1 cellular context compared by ENCODE assay signal in the genomic region with DNA sequence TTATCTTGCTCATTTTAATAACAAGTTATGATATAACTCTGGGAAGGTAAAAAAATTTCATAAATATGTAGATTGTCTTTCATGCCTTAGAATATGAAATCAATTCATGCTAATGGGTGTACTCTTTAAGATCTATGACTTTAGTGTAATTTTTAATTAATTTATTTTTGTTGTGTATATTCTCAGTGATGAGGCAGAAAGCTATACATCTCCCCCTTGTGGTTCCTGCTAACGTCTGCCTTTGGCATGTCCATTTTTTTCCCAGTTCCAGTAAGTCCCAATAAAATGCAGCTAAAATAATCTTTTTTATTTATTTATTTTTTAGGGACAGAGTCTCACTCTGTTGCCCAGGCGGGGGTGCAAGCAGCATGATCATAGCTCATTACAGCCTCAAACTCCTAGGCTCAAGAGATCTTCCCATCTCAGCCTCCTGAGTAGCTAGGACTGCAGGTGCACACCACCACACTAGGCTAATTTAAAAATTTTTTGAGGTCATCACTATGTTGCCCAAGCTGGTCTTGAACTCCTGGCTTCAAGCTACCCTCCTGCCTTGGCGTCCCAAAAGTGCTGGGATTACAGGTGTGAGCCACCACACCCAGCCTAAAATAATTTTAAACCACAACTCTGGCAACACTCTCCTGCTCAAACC.
TF ChIP-seq lines count a peak whose summit lies in the region.

No MANE protein-coding gene starts in this region.

TF ChIP-seq in GM12878, 131 proteins besides CTCF, POLR2A, EP300 and RAD21:
- TF ChIP-seq, protein P1, sequence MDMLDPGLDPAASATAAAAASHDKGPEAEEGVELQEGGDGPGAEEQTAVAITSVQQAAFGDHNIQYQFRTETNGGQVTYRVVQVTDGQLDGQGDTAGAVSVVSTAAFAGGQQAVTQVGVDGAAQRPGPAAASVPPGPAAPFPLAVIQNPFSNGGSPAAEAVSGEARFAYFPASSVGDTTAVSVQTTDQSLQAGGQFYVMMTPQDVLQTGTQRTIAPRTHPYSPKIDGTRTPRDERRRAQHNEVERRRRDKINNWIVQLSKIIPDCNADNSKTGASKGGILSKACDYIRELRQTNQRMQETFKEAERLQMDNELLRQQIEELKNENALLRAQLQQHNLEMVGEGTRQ (IDR thresholded peaks at IDR 0.05; ENCODE audit: borderline replicate concordance, low read depth, low read length): no peak
- TF ChIP-seq CBX3 (IDR thresholded peaks at IDR 0.05; ENCODE audit: borderline replicate concordance, low read depth) (no peak), PAX5 (IDR thresholded peaks at IDR 0.05; ENCODE audit: borderline replicate concordance, low read depth, low read length) (no peak), RELA (IDR thresholded peaks at IDR 0.05; ENCODE audit: borderline replicate concordance, partially characterized antibody) (no peak), HDAC2 (IDR thresholded peaks at IDR 0.05) (no peak), YBX1 (IDR thresholded peaks at IDR 0.05) (no peak), NBN (IDR thresholded peaks at IDR 0.05) (no peak)
- TF ChIP-seq, protein P2, sequence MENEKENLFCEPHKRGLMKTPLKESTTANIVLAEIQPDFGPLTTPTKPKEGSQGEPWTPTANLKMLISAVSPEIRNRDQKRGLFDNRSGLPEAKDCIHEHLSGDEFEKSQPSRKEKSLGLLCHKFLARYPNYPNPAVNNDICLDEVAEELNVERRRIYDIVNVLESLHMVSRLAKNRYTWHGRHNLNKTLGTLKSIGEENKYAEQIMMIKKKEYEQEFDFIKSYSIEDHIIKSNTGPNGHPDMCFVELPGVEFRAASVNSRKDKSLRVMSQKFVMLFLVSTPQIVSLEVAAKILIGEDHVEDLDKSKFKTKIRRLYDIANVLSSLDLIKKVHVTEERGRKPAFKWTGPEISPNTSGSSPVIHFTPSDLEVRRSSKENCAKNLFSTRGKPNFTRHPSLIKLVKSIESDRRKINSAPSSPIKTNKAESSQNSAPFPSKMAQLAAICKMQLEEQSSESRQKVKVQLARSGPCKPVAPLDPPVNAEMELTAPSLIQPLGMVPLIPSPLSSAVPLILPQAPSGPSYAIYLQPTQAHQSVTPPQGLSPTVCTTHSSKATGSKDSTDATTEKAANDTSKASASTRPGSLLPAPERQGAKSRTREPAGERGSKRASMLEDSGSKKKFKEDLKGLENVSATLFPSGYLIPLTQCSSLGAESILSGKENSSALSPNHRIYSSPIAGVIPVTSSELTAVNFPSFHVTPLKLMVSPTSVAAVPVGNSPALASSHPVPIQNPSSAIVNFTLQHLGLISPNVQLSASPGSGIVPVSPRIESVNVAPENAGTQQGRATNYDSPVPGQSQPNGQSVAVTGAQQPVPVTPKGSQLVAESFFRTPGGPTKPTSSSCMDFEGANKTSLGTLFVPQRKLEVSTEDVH (IDR thresholded peaks at IDR 0.05; ENCODE audit: low read depth, partially characterized antibody): no peak
- TF ChIP-seq, protein P3, sequence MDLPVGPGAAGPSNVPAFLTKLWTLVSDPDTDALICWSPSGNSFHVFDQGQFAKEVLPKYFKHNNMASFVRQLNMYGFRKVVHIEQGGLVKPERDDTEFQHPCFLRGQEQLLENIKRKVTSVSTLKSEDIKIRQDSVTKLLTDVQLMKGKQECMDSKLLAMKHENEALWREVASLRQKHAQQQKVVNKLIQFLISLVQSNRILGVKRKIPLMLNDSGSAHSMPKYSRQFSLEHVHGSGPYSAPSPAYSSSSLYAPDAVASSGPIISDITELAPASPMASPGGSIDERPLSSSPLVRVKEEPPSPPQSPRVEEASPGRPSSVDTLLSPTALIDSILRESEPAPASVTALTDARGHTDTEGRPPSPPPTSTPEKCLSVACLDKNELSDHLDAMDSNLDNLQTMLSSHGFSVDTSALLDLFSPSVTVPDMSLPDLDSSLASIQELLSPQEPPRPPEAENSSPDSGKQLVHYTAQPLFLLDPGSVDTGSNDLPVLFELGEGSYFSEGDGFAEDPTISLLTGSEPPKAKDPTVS (IDR thresholded peaks at IDR 0.05; ENCODE audit: low read depth, low read length): no peak
- TF ChIP-seq, protein P4, sequence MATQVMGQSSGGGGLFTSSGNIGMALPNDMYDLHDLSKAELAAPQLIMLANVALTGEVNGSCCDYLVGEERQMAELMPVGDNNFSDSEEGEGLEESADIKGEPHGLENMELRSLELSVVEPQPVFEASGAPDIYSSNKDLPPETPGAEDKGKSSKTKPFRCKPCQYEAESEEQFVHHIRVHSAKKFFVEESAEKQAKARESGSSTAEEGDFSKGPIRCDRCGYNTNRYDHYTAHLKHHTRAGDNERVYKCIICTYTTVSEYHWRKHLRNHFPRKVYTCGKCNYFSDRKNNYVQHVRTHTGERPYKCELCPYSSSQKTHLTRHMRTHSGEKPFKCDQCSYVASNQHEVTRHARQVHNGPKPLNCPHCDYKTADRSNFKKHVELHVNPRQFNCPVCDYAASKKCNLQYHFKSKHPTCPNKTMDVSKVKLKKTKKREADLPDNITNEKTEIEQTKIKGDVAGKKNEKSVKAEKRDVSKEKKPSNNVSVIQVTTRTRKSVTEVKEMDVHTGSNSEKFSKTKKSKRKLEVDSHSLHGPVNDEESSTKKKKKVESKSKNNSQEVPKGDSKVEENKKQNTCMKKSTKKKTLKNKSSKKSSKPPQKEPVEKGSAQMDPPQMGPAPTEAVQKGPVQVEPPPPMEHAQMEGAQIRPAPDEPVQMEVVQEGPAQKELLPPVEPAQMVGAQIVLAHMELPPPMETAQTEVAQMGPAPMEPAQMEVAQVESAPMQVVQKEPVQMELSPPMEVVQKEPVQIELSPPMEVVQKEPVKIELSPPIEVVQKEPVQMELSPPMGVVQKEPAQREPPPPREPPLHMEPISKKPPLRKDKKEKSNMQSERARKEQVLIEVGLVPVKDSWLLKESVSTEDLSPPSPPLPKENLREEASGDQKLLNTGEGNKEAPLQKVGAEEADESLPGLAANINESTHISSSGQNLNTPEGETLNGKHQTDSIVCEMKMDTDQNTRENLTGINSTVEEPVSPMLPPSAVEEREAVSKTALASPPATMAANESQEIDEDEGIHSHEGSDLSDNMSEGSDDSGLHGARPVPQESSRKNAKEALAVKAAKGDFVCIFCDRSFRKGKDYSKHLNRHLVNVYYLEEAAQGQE (IDR thresholded peaks at IDR 0.05; ENCODE audit: low read depth, low read length): no peak
- TF ChIP-seq, protein P5, sequence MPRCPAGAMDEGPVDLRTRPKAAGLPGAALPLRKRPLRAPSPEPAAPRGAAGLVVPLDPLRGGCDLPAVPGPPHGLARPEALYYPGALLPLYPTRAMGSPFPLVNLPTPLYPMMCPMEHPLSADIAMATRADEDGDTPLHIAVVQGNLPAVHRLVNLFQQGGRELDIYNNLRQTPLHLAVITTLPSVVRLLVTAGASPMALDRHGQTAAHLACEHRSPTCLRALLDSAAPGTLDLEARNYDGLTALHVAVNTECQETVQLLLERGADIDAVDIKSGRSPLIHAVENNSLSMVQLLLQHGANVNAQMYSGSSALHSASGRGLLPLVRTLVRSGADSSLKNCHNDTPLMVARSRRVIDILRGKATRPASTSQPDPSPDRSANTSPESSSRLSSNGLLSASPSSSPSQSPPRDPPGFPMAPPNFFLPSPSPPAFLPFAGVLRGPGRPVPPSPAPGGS (IDR thresholded peaks at IDR 0.05; ENCODE audit: borderline replicate concordance, insufficient read depth, low read depth, low read length, poor library complexity, severe bottlenecking): no peak
